In the genomic region with DNA sequence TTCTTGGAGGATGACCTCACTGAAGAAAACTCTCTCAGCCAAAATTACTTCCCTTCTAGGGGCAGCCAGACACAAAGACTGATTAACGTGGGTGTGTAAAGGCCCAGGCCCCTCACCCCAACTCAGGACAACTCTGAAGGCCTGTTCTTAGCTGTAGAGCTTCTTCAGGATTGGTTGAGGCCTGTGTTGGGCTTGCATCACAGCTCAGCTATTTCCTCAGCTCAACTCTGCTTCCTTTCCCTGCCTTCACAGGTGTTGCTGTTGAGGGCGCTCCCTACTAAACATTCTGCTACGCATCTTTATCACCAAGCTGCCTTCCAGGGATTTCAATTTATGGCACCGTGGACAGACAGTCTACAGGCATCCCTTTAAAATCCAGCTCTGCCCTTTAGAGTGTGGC, we compare ENCODE assay signal across 27 cellular contexts. TPM values are rescaled to one million over a fixed set of nuclear protein-coding genes. Genes with fewer than 3 reads are reported as not detected.
DNase-seq lines count a peak whose midpoint lies in the region; ATAC-seq, FAIRE-seq and TF ChIP-seq lines count a peak whose summit lies in the region.
"Had no signal": no experiment of that assay in that cellular context is flagged by ENCODE, and none has a peak within 500 bp of the region (broad histone marks: within the 10 kb centered on the region; RNA-seq: fewer than 3 reads in every experiment).

No MANE protein-coding gene starts in this region.

- no peak overlapping the region for H4K91ac ChIP-seq in H9 (ENCODE audit: insufficient read length, low read depth, low read length)

- DNase-seq in HepG2 (ENCODE audit: low spot score) (no peak), right lobe of liver (no peak), epithelial cell of esophagus (ENCODE audit: low read depth) (peak; percentile 41), nephron progenitor cell (no peak), type B pancreatic cell (ENCODE audit: extremely low spot score, unreplicated experiment) (no peak), H9 (no peak), T-helper 1 cell (no peak)
- DNase-seq in activated naive CD4-positive, alpha-beta T cell (lab: John Stamatoyannopoulos, UW): no peak
- DNase-seq: 8988T; activated T-cell treated with anti-CD3 and anti-CD28 coated beads, Interleukin-2, amount 50 U/mL, for 24 hours; CD4-positive, alpha-beta memory T cell; DMS 273 treated with DMSO at 0.1 percent for 48 hours; kidney; MV-4-11; naive thymus-derived CD4-positive, alpha-beta T cell; NCI-H510A; Peyer's patch; retina; stimulated activated CD4-positive, alpha-beta T cell treated with anti-CD3 and anti-CD28 coated beads, Interleukin-12 subunit alpha, Interleukin-12 subunit beta, amount 100 ng/mL, for 4 hours; stimulated activated naive CD8-positive, alpha-beta T cell treated with anti-CD3 and anti-CD28 coated beads, Interleukin-15, Interleukin-2, amounts not matched to agents 100 U/mL and 50 U/mL, for 24 hours; T-cell had no signal

- H3K4me3 Mint-ChIP-seq in nephron progenitor cell: no peak overlapping the region
- H3K4me3 Mint-ChIP-seq in type B pancreatic cell: no peak overlapping the region
- no peak overlapping the region for H3K4me3 Mint-ChIP-seq in H9
- H3K4me3 Mint-ChIP-seq: activated T-cell treated with anti-CD3 and anti-CD28 coated beads, Interleukin-2, amount 50 U/mL, for 24 hours; CD4-positive, alpha-beta memory T cell; naive thymus-derived CD4-positive, alpha-beta T cell; T-cell had no signal

- peaks cover 24% of the 10 kb centered on the region for H3K36me3 Mint-ChIP-seq in nephron progenitor cell (ENCODE audit: low read depth)
- no peaks in the 10 kb centered on the region for H3K36me3 Mint-ChIP-seq in type B pancreatic cell
- peaks cover 2 to 28% (median 16%) of the 10 kb centered on the region in 3 experiments; a peak in 6 of 7 replicates for H3K36me3 Mint-ChIP-seq in H9 (ENCODE audit: insufficient read depth in 1 of 3, low read depth in 3 of 3)
- H3K36me3 Mint-ChIP-seq: T-cell had no signal

- no peak overlapping the region for H3T11ph ChIP-seq in H9 (ENCODE audit: low read length)

- TF ChIP-seq EP300 in HepG2 (IDR thresholded peaks at IDR 0.05; ENCODE audit: low read depth in 2 of 2, low read length in 2 of 2): no peak
- TF ChIP-seq EP300 in HepG2 (CRISPR knock-in tag; IDR thresholded peaks at IDR 0.05; ENCODE audit: borderline replicate concordance): no peak

- no TSS peak for BruUV-seq in HepG2 (replicated peaks; lab: Mats Ljungman, UMichigan)

- peaks cover 32% of the 10 kb centered on the region for H3K4me1 ChIP-seq in HepG2 (ENCODE audit: insufficient read depth, low read length)
- H3K4me1 ChIP-seq in right lobe of liver: peaks cover 0 to 11% (median 2%) of the 10 kb centered on the region in 4 donors
- no peaks in the 10 kb centered on the region for H3K4me1 ChIP-seq in H9 (ENCODE audit: insufficient read depth, low read length)
- H3K4me1 ChIP-seq: breast epithelium had no signal

- in situ Hi-C loops in HepG2 (cut with HindIII; ENCODE audit: extremely low pct_ligation_motif_present, low pct_unique_long_range_greater_than_20kb): loop anchor here (5.0 to 10.0 kb wide), 3 partner anchors 57 to 349 kb away; no protein-coding TSS in a partner anchor

- no peak overlapping the region for H3K27ac ChIP-seq in HepG2 (ENCODE audit: extremely low read length, insufficient read depth, low read length)
- no peak overlapping the region for H3K27ac ChIP-seq in right lobe of liver
- no peak overlapping the region for H3K27ac ChIP-seq in H9 (ENCODE audit: insufficient read length, low read depth, low read length)
- H3K27ac ChIP-seq: breast epithelium, coronary artery, Peyer's patch, thoracic aorta had no signal

- H3K9me3 Mint-ChIP-seq in nephron progenitor cell (peaks cover 37% of the 10 kb centered on the region), type B pancreatic cell (peaks cover 11% of the 10 kb centered on the region), H9 (peaks cover 26 to 28% of the 10 kb centered on the region in 2 experiments)

- H4K20me1 ChIP-seq in HepG2 (ENCODE audit: insufficient read depth, low read length): no peaks in the 10 kb centered on the region
- no peaks in the 10 kb centered on the region for H4K20me1 ChIP-seq in H9 (ENCODE audit: control insufficient read depth, insufficient read depth, insufficient read length)

- H2BK120ac ChIP-seq in H9 (ENCODE audit: low read depth, low read length, poor library complexity, severe bottlenecking): no peak overlapping the region

- no peak overlapping the region for H3K4me3 ChIP-seq in HepG2 (replicated peaks in 1 of 3; ENCODE audit: insufficient read depth in 1 of 3, low read depth in 2 of 3, low read length in 3 of 3)
- H3K4me3 ChIP-seq in right lobe of liver: no peak overlapping the region
- H3K4me3 ChIP-seq in epithelial cell of esophagus (ENCODE audit: low read length): no peak overlapping the region
- H3K4me3 ChIP-seq: breast epithelium, coronary artery, Peyer's patch, thoracic aorta had no signal

- H3K79me1 ChIP-seq in H9 (ENCODE audit: insufficient read depth, low read depth, low read length, poor library complexity, severe bottlenecking): no peaks in the 10 kb centered on the region

- H3K4me1 Mint-ChIP-seq in nephron progenitor cell (peaks cover 10% of the 10 kb centered on the region), type B pancreatic cell (ENCODE audit: unreplicated experiment) (peaks cover 8% of the 10 kb centered on the region), H9 (peaks cover 8 to 10% of the 10 kb centered on the region in 2 experiments)

- H3K4me2 ChIP-seq in HepG2 (ENCODE audit: low read depth, low read length) (no peak overlapping the region), H9 (ENCODE audit: insufficient read depth, insufficient read length, low read length) (no peak overlapping the region)

- H3K27ac Mint-ChIP-seq in nephron progenitor cell (peak overlapping the region; percentile 52), type B pancreatic cell (no peak overlapping the region), H9 (no peak overlapping the region; a peak in 1 of 7 replicates)
- H3K27ac Mint-ChIP-seq: activated T-cell treated with anti-CD3 and anti-CD28 coated beads, Interleukin-2, amount 50 U/mL, for 24 hours; CD4-positive, alpha-beta memory T cell; T-cell had no signal

- H3K4ac ChIP-seq in H9 (ENCODE audit: low read depth, low read length): no peak overlapping the region

- H2AK5ac ChIP-seq in H9 (ENCODE audit: insufficient read length, low read length): no peak overlapping the region

- TF ChIP-seq RAD21 in HepG2 (CRISPR knock-in tag; IDR thresholded peaks at IDR 0.05): no peak

- H3K27me3 Mint-ChIP-seq in nephron progenitor cell (ENCODE audit: low read depth, poor library complexity) (peaks cover 8% of the 10 kb centered on the region), type B pancreatic cell (no peaks in the 10 kb centered on the region), H9 (ENCODE audit: low read depth) (peaks cover 11% of the 10 kb centered on the region)
- H3K27me3 Mint-ChIP-seq: activated T-cell treated with anti-CD3 and anti-CD28 coated beads, Interleukin-2, amount 50 U/mL, for 24 hours had no signal

- no peak overlapping the region for H2BK20ac ChIP-seq in H9 (ENCODE audit: low read depth, low read length, poor library complexity, severe bottlenecking)

- no peak for FAIRE-seq in HepG2 (lab: Jason Lieb, UNC)
- FAIRE-seq: kidney had no signal

- H3K18ac ChIP-seq in H9 (ENCODE audit: insufficient read length, low read depth, low read length): no peak overlapping the region

- no peak overlapping the region for H2BK15ac ChIP-seq in H9 (ENCODE audit: low read depth, low read length)

- POLR2A ChIA-PET in HepG2 (lab: Yijun Ruan, JAX): interaction anchor here (1.2 kb wide), 1 partner anchor 270 kb away, joined by 3 read pairs; no protein-coding TSS in a partner anchor

- no peak overlapping the region for H3K56ac ChIP-seq in H9 (ENCODE audit: insufficient read length, low read depth, low read length)

- no peak overlapping the region for H4K8ac ChIP-seq in H9 (replicated peaks; ENCODE audit: insufficient read length, low read depth, low read length)

- no peak overlapping the region for H3K14ac ChIP-seq in H9 (ENCODE audit: insufficient read depth, low read length)

- no peak overlapping the region for H3K23ac ChIP-seq in H9 (ENCODE audit: insufficient read length, low read depth, low read length)

- no peak for TF ChIP-seq POLR2A in HepG2 (IDR thresholded peaks at IDR 0.05; ENCODE audit: insufficient read depth in 1 of 2, low read depth in 2 of 2, low read length in 2 of 2)
- TF ChIP-seq POLR2A in right lobe of liver (IDR thresholded peaks at IDR 0.05): no peak

- H3K79me2 ChIP-seq in HepG2 (ENCODE audit: insufficient read depth, low read length) (no peaks in the 10 kb centered on the region), H9 (ENCODE audit: insufficient read depth, low read length) (no peaks in the 10 kb centered on the region)

- no peak overlapping the region for H2BK12ac ChIP-seq in H9 (ENCODE audit: insufficient read length, low read depth, low read length)

- peak; percentile 20; the same call in 1 of the 2 replicates for TF ChIP-seq CTCF in HepG2 (CRISPR knock-in tag; IDR thresholded peaks at IDR 0.05)
- no peak for TF ChIP-seq CTCF in right lobe of liver (IDR thresholded peaks at IDR 0.05)
- TF ChIP-seq CTCF in epithelial cell of esophagus (IDR thresholded peaks at IDR 0.05; ENCODE audit: insufficient read depth, low read depth, low read length, missing control alignments): no peak
- TF ChIP-seq CTCF in nephron progenitor cell (IDR thresholded peaks at IDR 0.05): no peak
- no peak for TF ChIP-seq CTCF in type B pancreatic cell (conservative IDR thresholded peaks at IDR 0.05)
- no peak for TF ChIP-seq CTCF in H9 (conservative IDR thresholded peaks at IDR 0.05)

- no peak overlapping the region for H3K9ac ChIP-seq in HepG2 (ENCODE audit: insufficient read depth, low read depth, low read length)
- H3K9ac ChIP-seq in H9 (ENCODE audit: extremely low read depth, insufficient read length, low read length): no peak overlapping the region

- H4K5ac ChIP-seq in H9 (ENCODE audit: insufficient read length, low read depth, low read length): no peak overlapping the region

- H3K27me3 ChIP-seq in HepG2 (ENCODE audit: control insufficient read depth in 1 of 2, insufficient read depth in 2 of 2, low read length in 2 of 2): peaks cover 0 to 2% of the 10 kb centered on the region in 2 experiments; a peak in 1 of 5 replicates
- H3K27me3 ChIP-seq in right lobe of liver: no peaks in the 10 kb centered on the region
- H3K27me3 ChIP-seq in H9 (ENCODE audit: insufficient read depth, low read length): no peaks in the 10 kb centered on the region
- H3K27me3 ChIP-seq: breast epithelium, Peyer's patch had no signal

- H3K9me3 ChIP-seq in HepG2 (ENCODE audit: low read length) (peaks cover 7% of the 10 kb centered on the region), right lobe of liver (peaks cover 0 to 3% (median 0%) of the 10 kb centered on the region in 4 donors), H9 (ENCODE audit: control insufficient read depth, low read depth, low read length) (no peaks in the 10 kb centered on the region)
- H3K9me3 ChIP-seq: Peyer's patch, thoracic aorta had no signal

- no peak overlapping the region for H2BK5ac ChIP-seq in H9 (ENCODE audit: insufficient read length, low read length)

- no peak overlapping the region for H2AFZ ChIP-seq in HepG2 (ENCODE audit: low read length)
- H2AFZ ChIP-seq in H9 (ENCODE audit: low read length): no peak overlapping the region

- 67% methylated on average over 3 of the region's 4 CpGs for WGBS in HepG2 (ENCODE audit: low lambda C conversion rate)
- no CpG with 5 or more reads among the region's 4 CpGs for WGBS in right lobe of liver (ENCODE audit: insufficient coverage, low coverage, low lambda C conversion rate, missing lambda C conversion rate)
- WGBS in H9 (ENCODE audit: extremely low coverage, insufficient read length, low lambda C conversion rate): no CpG with 5 or more reads among the region's 4 CpGs

- CTCF ChIA-PET in HepG2 (lab: Yijun Ruan, JAX; ENCODE audit: low intra/inter-chr PET ratio, low total read pairs): no interaction called here

- intact Hi-C loops in HepG2 (cut with micrococcal nuclease; ENCODE audit: unreplicated experiment) (no loop called here), right lobe of liver (cut with DNase I) (loop anchor here (10.0 kb wide), 1 partner anchor 337 kb away; no protein-coding TSS in a partner anchor)

- H3K23me2 ChIP-seq in H9 (ENCODE audit: insufficient read length, low read depth, low read length, poor library complexity, severe bottlenecking): peaks cover 4% of the 10 kb centered on the region

- no peak for ATAC-seq in HepG2
- ATAC-seq in right lobe of liver: no peak
- ATAC-seq: naive thymus-derived CD4-positive, alpha-beta T cell; stimulated activated naive CD8-positive, alpha-beta T cell treated with anti-CD3 and anti-CD28 coated beads, Interleukin-15, Interleukin-2, amounts not matched to agents 100 U/mL and 50 U/mL, for 24 hours; T-cell had no signal

- no peaks in the 10 kb centered on the region for H3K36me3 ChIP-seq in HepG2 (replicated peaks in 1 of 2; ENCODE audit: control insufficient read depth in 1 of 2, insufficient read depth in 2 of 2, low read length in 2 of 2)
- no peaks in the 10 kb centered on the region for H3K36me3 ChIP-seq in right lobe of liver
- H3K36me3 ChIP-seq: breast epithelium, Peyer's patch, thoracic aorta had no signal

RNA-seq across cellular contexts. Expression of gene MAB21L3, which starts 36.8 kb away (rescaled TPM):
- total RNA-seq in HepG2 (2016; rRNA removed; fragmentation: Illumina TruSeq; extraction: Trizol) (0.55 and 0.90 TPM in 2 replicates), right lobe of liver (1 to 10 TPM in 3 of 6 experiments, under 1 TPM in 3; 0.09 to 7.2 (median 1.1) TPM), type B pancreatic cell (ENCODE audit: low replicate concordance) (0.40 TPM in 1 of 2 replicates, not detected in the other), H9 (2021) (not detected in 2 replicates)
- total RNA-seq in HepG2 (2016; cell fraction: cytosol; rRNA removed; fragmentation: Illumina TruSeq; extraction: Trizol; ENCODE audit: low read depth): 0.30 TPM in 1 of 2 replicates, not detected in the other
- total RNA-seq in HepG2 (2016; cell fraction: insoluble cytoplasmic fraction; rRNA removed; fragmentation: Illumina TruSeq; extraction: Trizol): 0.48 and 0.80 TPM in 2 replicates
- 0.56 and 0.72 TPM in 2 replicates for total RNA-seq in HepG2 (2016; cell fraction: membrane; rRNA removed; fragmentation: Illumina TruSeq; extraction: Trizol)
- total RNA-seq in HepG2 (2016; cell fraction: nucleus; rRNA removed; fragmentation: Illumina TruSeq; extraction: Trizol): 0.47 and 1.2 TPM in 2 replicates
- 3.7 and 4.1 TPM in 2 replicates for polyA plus RNA-seq in HepG2 (2011; rRNA removed)
- 3.6 and 5.0 TPM in 2 replicates for polyA plus RNA-seq in HepG2 (2011; cell fraction: cytosol; rRNA removed)
- polyA plus RNA-seq in HepG2 (2011; cell fraction: nucleus; rRNA removed): 2.5 and 2.7 TPM in 2 replicates
- polyA plus RNA-seq in HepG2 (2012): 0.70 and 0.85 TPM in 2 replicates
- polyA plus RNA-seq in HepG2 (2016; cell fraction: cytosol; fragmentation: Illumina TruSeq; extraction: Trizol; ENCODE audit: low read depth): 0.03 TPM in 1 of 2 replicates, not detected in the other
- 0.56 and 0.79 TPM in 2 replicates for polyA plus RNA-seq in HepG2 (2016; cell fraction: insoluble cytoplasmic fraction; fragmentation: Illumina TruSeq; extraction: Trizol; ENCODE audit: low read depth)
- polyA plus RNA-seq in HepG2 (2016; cell fraction: membrane; fragmentation: Illumina TruSeq; extraction: Trizol; ENCODE audit: low read depth): 0.13 and 0.14 TPM in 2 replicates
- 0.14 and 0.36 TPM in 2 replicates for polyA plus RNA-seq in HepG2 (2016; cell fraction: nucleus; fragmentation: Illumina TruSeq; extraction: Trizol; ENCODE audit: insufficient read depth, low read depth)
- 2.3 and 10.6 TPM in 2 replicates for polyA minus RNA-seq in HepG2 (2011; rRNA and poly(A)+ RNA removed; ENCODE audit: low replicate concordance)
- polyA minus RNA-seq in HepG2 (2011; cell fraction: cytosol; rRNA and poly(A)+ RNA removed): 3.8 and 5.4 TPM in 2 replicates
- polyA minus RNA-seq in HepG2 (2011; cell fraction: nucleus; rRNA and poly(A)+ RNA removed): 9.1 and 14.8 TPM in 2 replicates
- total RNA-seq: CD4-positive, alpha-beta memory T cell; G401; glomerular endothelial cell; lung microvascular endothelial cell; T-cell; thoracic aorta had no signal
- polyA plus RNA-seq: CD4-positive, alpha-beta memory T cell; naive thymus-derived CD4-positive, alpha-beta T cell had no signal
